In genomic region chr6:108580645-108581044, GRCh38 we compare ENCODE assay signal across 10 cellular contexts. TPM values are rescaled to one million over a fixed set of nuclear protein-coding genes. Genes with fewer than 3 reads are reported as not detected.
A peak's percentile ranks its signal among the peaks of the same experiment; 100 is the strongest.
DNase-seq lines count a peak whose midpoint lies in the region; ATAC-seq and TF ChIP-seq lines count a peak whose summit lies in the region.
"Had no signal": no experiment of that assay in that cellular context is flagged by ENCODE, and none has a peak within 500 bp of the region (broad histone marks: within the 10 kb centered on the region; RNA-seq: fewer than 3 reads in every experiment).

No MANE protein-coding gene starts in this region.

- H3K4me1 Mint-ChIP-seq in activated CD8-positive, alpha-beta T cell treated with anti-CD3 and anti-CD28 coated beads for 36 hours (ENCODE audit: low read depth): peaks cover 57% of the 10 kb centered on the region
- H3K4me1 Mint-ChIP-seq in activated CD8-positive, alpha-beta T cell treated with anti-CD3 and anti-CD28 coated beads, Interleukin-2, amount 10 ng/mL, durations not matched to agents 7 days and 5 days (ENCODE audit: low read depth): peaks cover 32% of the 10 kb centered on the region
- peaks cover 73% of the 10 kb centered on the region for H3K4me1 Mint-ChIP-seq in dendritic cell treated with granulocyte-macrophage colony-stimulating factor and Interleukin-4, amounts not matched to agents 40 ng/mL and 50 ng/mL, for 4 days (ENCODE audit: low read depth)
- H3K4me1 Mint-ChIP-seq in naive thymus-derived CD4-positive, alpha-beta T cell: peaks cover 21 to 84% (median 69%) of the 10 kb centered on the region in 7 donors

- H3K27me3 Mint-ChIP-seq in activated CD8-positive, alpha-beta T cell treated with anti-CD3 and anti-CD28 coated beads for 36 hours: no peaks in the 10 kb centered on the region
- no peaks in the 10 kb centered on the region for H3K27me3 Mint-ChIP-seq in activated CD8-positive, alpha-beta T cell treated with anti-CD3 and anti-CD28 coated beads, Interleukin-2, amount 10 ng/mL, durations not matched to agents 7 days and 5 days (ENCODE audit: low read depth)
- no peaks in the 10 kb centered on the region for H3K27me3 Mint-ChIP-seq in dendritic cell treated with granulocyte-macrophage colony-stimulating factor and Interleukin-4, amounts not matched to agents 40 ng/mL and 50 ng/mL, for 4 days
- H3K27me3 Mint-ChIP-seq in naive thymus-derived CD4-positive, alpha-beta T cell: peaks cover 0 to 4% (median 0%) of the 10 kb centered on the region in 5 donors
- H3K27me3 Mint-ChIP-seq: stimulated activated naive CD8-positive, alpha-beta T cell treated with anti-CD3 and anti-CD28 coated beads, Interleukin-15, amount 100 ng/mL, for 72 hours had no signal

- CTCF ChIA-PET in activated CD8-positive, alpha-beta T cell treated with anti-CD3 and anti-CD28 coated beads for 36 hours (lab: Charles Lee): interaction anchor here (1.2 kb wide), 1 partner anchor 39 kb away, joined by 3 read pairs; no protein-coding TSS in a partner anchor
- CTCF ChIA-PET in activated CD8-positive, alpha-beta T cell treated with anti-CD3 and anti-CD28 coated beads, Interleukin-2, amount 10 ng/mL, durations not matched to agents 7 days and 5 days (lab: Charles Lee): no interaction called here
- CTCF ChIA-PET in naive thymus-derived CD4-positive, alpha-beta T cell (lab: Charles Lee): interaction anchor here (0.9 kb wide), 1 partner anchor 39 kb away, joined by 3 read pairs; no protein-coding TSS in a partner anchor

- POLR2A ChIA-PET in activated CD8-positive, alpha-beta T cell treated with anti-CD3 and anti-CD28 coated beads for 36 hours (lab: Charles Lee): no interaction called here
- POLR2A ChIA-PET in activated CD8-positive, alpha-beta T cell treated with anti-CD3 and anti-CD28 coated beads, Interleukin-2, amount 10 ng/mL, durations not matched to agents 7 days and 5 days (lab: Charles Lee): no interaction called here
- POLR2A ChIA-PET in naive thymus-derived CD4-positive, alpha-beta T cell (lab: Charles Lee): no interaction called here

- 80 to 89% methylated on average over 2 of the region's 2 CpGs for WGBS in upper lobe of left lung, 2 donors

- no peak for TF ChIP-seq POLR2A in upper lobe of left lung (IDR thresholded peaks at IDR 0.05)

- TF ChIP-seq EP300 in upper lobe of left lung (IDR thresholded peaks at IDR 0.05): no peak

- no peak for DNase-seq in activated CD8-positive, alpha-beta T cell treated with anti-CD3 and anti-CD28 coated beads for 36 hours
- DNase-seq in activated CD8-positive, alpha-beta T cell treated with anti-CD3 and anti-CD28 coated beads, Interleukin-2, amount 10 ng/mL, durations not matched to agents 7 days and 5 days: no peak
- no peak for DNase-seq in naive thymus-derived CD4-positive, alpha-beta T cell
- no peak for DNase-seq in upper lobe of left lung
- DNase-seq in stimulated activated CD4-positive, alpha-beta T cell treated with anti-CD3 and anti-CD28 coated beads, Interleukin-15, amount 100 ng/mL, for 24 hours: no peak
- DNase-seq in GM13977 (ENCODE audit: low spot score): no peak
- DNase-seq: NCI-H1092 treated with DMSO at 0.1 percent for 48 hours; stimulated activated naive CD8-positive, alpha-beta T cell treated with anti-CD3 and anti-CD28 coated beads, Interleukin-15, amount 100 ng/mL, for 72 hours had no signal

- intact Hi-C loops in activated CD8-positive, alpha-beta T cell treated with anti-CD3 and anti-CD28 coated beads for 36 hours (cut with micrococcal nuclease): no loop called here
- intact Hi-C loops in dendritic cell treated with granulocyte-macrophage colony-stimulating factor and Interleukin-4, amounts not matched to agents 40 ng/mL and 50 ng/mL, for 4 days (cut with micrococcal nuclease): no loop called here
- intact Hi-C loops in naive thymus-derived CD4-positive, alpha-beta T cell (cut with micrococcal nuclease): loop anchor here in 1 of 2 donors (2.0 kb wide), 1 partner anchor 16 kb away; no protein-coding TSS in a partner anchor

- no peak overlapping the region for H3K4me3 Mint-ChIP-seq in activated CD8-positive, alpha-beta T cell treated with anti-CD3 and anti-CD28 coated beads for 36 hours
- H3K4me3 Mint-ChIP-seq in activated CD8-positive, alpha-beta T cell treated with anti-CD3 and anti-CD28 coated beads, Interleukin-2, amount 10 ng/mL, durations not matched to agents 7 days and 5 days: no peak overlapping the region
- no peak overlapping the region for H3K4me3 Mint-ChIP-seq in dendritic cell treated with granulocyte-macrophage colony-stimulating factor and Interleukin-4, amounts not matched to agents 40 ng/mL and 50 ng/mL, for 4 days
- H3K4me3 Mint-ChIP-seq in naive thymus-derived CD4-positive, alpha-beta T cell: peak overlapping the region in 8 of 10 donors; percentile 21 to 80 (median 78)

- H3K9me3 ChIP-seq in naive thymus-derived CD4-positive, alpha-beta T cell (ENCODE audit: control insufficient read depth in 2 of 3, low read length in 3 of 3): no peaks in the 10 kb centered on the region
- no peaks in the 10 kb centered on the region for H3K9me3 ChIP-seq in upper lobe of left lung

- peaks cover 12 to 31% of the 10 kb centered on the region in 2 donors for H3K4me1 ChIP-seq in naive thymus-derived CD4-positive, alpha-beta T cell (ENCODE audit: control insufficient read depth in 2 of 2, insufficient read depth in 2 of 2, low read length in 2 of 2)
- peaks cover 75 to 84% (median 83%) of the 10 kb centered on the region in 4 donors for H3K4me1 ChIP-seq in upper lobe of left lung

- H3K27ac Mint-ChIP-seq in activated CD8-positive, alpha-beta T cell treated with anti-CD3 and anti-CD28 coated beads for 36 hours: peak overlapping the region; percentile 39
- no peak overlapping the region for H3K27ac Mint-ChIP-seq in activated CD8-positive, alpha-beta T cell treated with anti-CD3 and anti-CD28 coated beads, Interleukin-2, amount 10 ng/mL, durations not matched to agents 7 days and 5 days
- peak overlapping the region; percentile 5 for H3K27ac Mint-ChIP-seq in dendritic cell treated with granulocyte-macrophage colony-stimulating factor and Interleukin-4, amounts not matched to agents 40 ng/mL and 50 ng/mL, for 4 days
- H3K27ac Mint-ChIP-seq in naive thymus-derived CD4-positive, alpha-beta T cell: peak overlapping the region in 6 of 9 donors; percentile 13 to 78 (median 64)

- H3K36me3 ChIP-seq in naive thymus-derived CD4-positive, alpha-beta T cell (ENCODE audit: control insufficient read depth in 2 of 3, insufficient read depth in 3 of 3, low read length in 3 of 3): no peaks in the 10 kb centered on the region
- H3K36me3 ChIP-seq in upper lobe of left lung: peaks cover 0 to 15% (median 0%) of the 10 kb centered on the region in 4 donors

- no peaks in the 10 kb centered on the region for H3K27me3 ChIP-seq in naive thymus-derived CD4-positive, alpha-beta T cell (ENCODE audit: control insufficient read depth in 2 of 2, insufficient read depth in 2 of 2, low read length in 2 of 2)
- no peaks in the 10 kb centered on the region for H3K27me3 ChIP-seq in upper lobe of left lung

- in situ Hi-C loops in GM13977 (cut with MboI; ENCODE audit: low pct_unique_long_range_greater_than_20kb, low sequenced_read_pairs, unreplicated experiment): no loop called here

- H3K9me3 Mint-ChIP-seq in activated CD8-positive, alpha-beta T cell treated with anti-CD3 and anti-CD28 coated beads for 36 hours: no peaks in the 10 kb centered on the region
- no peaks in the 10 kb centered on the region for H3K9me3 Mint-ChIP-seq in activated CD8-positive, alpha-beta T cell treated with anti-CD3 and anti-CD28 coated beads, Interleukin-2, amount 10 ng/mL, durations not matched to agents 7 days and 5 days (ENCODE audit: insufficient read depth)
- H3K9me3 Mint-ChIP-seq in dendritic cell treated with granulocyte-macrophage colony-stimulating factor and Interleukin-4, amounts not matched to agents 40 ng/mL and 50 ng/mL, for 4 days: no peaks in the 10 kb centered on the region
- H3K9me3 Mint-ChIP-seq in naive thymus-derived CD4-positive, alpha-beta T cell: peaks cover 0 to 4% (median 0%) of the 10 kb centered on the region in 11 donors
- H3K9me3 Mint-ChIP-seq: stimulated activated naive CD8-positive, alpha-beta T cell treated with anti-CD3 and anti-CD28 coated beads, Interleukin-15, amount 100 ng/mL, for 72 hours had no signal

- TF ChIP-seq CTCF in activated CD8-positive, alpha-beta T cell treated with anti-CD3 and anti-CD28 coated beads for 36 hours (IDR thresholded peaks at IDR 0.05): no peak
- no peak for TF ChIP-seq CTCF in upper lobe of left lung (IDR thresholded peaks at IDR 0.05)
- no peak for TF ChIP-seq CTCF in GM13977 (IDR thresholded peaks at IDR 0.05; ENCODE audit: extremely low read depth, insufficient read depth, missing control alignments)

- no peak for ATAC-seq in activated CD8-positive, alpha-beta T cell treated with anti-CD3 and anti-CD28 coated beads for 36 hours
- no peak for ATAC-seq in activated CD8-positive, alpha-beta T cell treated with anti-CD3 and anti-CD28 coated beads, Interleukin-2, amount 10 ng/mL, durations not matched to agents 7 days and 5 days
- ATAC-seq in naive thymus-derived CD4-positive, alpha-beta T cell: no peak
- ATAC-seq in upper lobe of left lung (ENCODE audit: low FRiP score in 2 of 2): no peak
- ATAC-seq in activated CD4-positive, CD25-positive, alpha-beta regulatory T cell treated with anti-CD3 and anti-CD28 coated beads, Interleukin-2, amount 50 U/mL, for 24 hours: no peak
- ATAC-seq: stimulated activated naive CD8-positive, alpha-beta T cell treated with anti-CD3 and anti-CD28 coated beads, Interleukin-15, amount 100 ng/mL, for 72 hours had no signal

- peaks cover 5% of the 10 kb centered on the region for H3K36me3 Mint-ChIP-seq in activated CD8-positive, alpha-beta T cell treated with anti-CD3 and anti-CD28 coated beads for 36 hours (ENCODE audit: low read depth)
- H3K36me3 Mint-ChIP-seq in activated CD8-positive, alpha-beta T cell treated with anti-CD3 and anti-CD28 coated beads, Interleukin-2, amount 10 ng/mL, durations not matched to agents 7 days and 5 days (ENCODE audit: low read depth): peaks cover 19% of the 10 kb centered on the region
- H3K36me3 Mint-ChIP-seq in dendritic cell treated with granulocyte-macrophage colony-stimulating factor and Interleukin-4, amounts not matched to agents 40 ng/mL and 50 ng/mL, for 4 days (ENCODE audit: low read depth): peaks cover 20% of the 10 kb centered on the region
- H3K36me3 Mint-ChIP-seq in naive thymus-derived CD4-positive, alpha-beta T cell: peaks cover 0 to 17% (median 5%) of the 10 kb centered on the region in 5 donors

- H3K4me3 ChIP-seq in naive thymus-derived CD4-positive, alpha-beta T cell (ENCODE audit: low read length): no peak overlapping the region
- H3K4me3 ChIP-seq in upper lobe of left lung: no peak overlapping the region

- no peak overlapping the region for H3K27ac ChIP-seq in naive thymus-derived CD4-positive, alpha-beta T cell (ENCODE audit: low read depth, low read length)
- peak overlapping the region; percentile 61 to 81 (median 78) for H3K27ac ChIP-seq in upper lobe of left lung

RNA-seq across cellular contexts. Expression of gene FOXO3, which starts 19.9 kb away (rescaled TPM):
- 1 to 10 TPM; 7.5 to 9.0 TPM for total RNA-seq in activated CD8-positive, alpha-beta T cell treated with anti-CD3 and anti-CD28 coated beads for 36 hours
- total RNA-seq in activated CD8-positive, alpha-beta T cell treated with anti-CD3 and anti-CD28 coated beads, Interleukin-2, amount 10 ng/mL, durations not matched to agents 7 days and 5 days: 10 to 100 TPM; 12.2 to 12.3 TPM
- total RNA-seq in naive thymus-derived CD4-positive, alpha-beta T cell: 10 to 100 TPM; 11.6 to 39.5 (median 21.7) TPM
- 10 to 100 TPM; 17.8 to 19.9 TPM for polyA plus RNA-seq in naive thymus-derived CD4-positive, alpha-beta T cell
- 100 to 1,000 TPM in 1 of 6 donors, 10 to 100 TPM in 5; 52.6 to 101 (median 71.9) TPM for total RNA-seq in upper lobe of left lung

Comparison
In these comparisons a context has a peak if more than half of its experiments do, and no peak if none do; other contexts are left out.
1. H3K4me3 Mint-ChIP-seq: peak in naive thymus-derived CD4-positive, alpha-beta T cell (8 of 10); none in activated CD8-positive, alpha-beta T cell treated with anti-CD3 and anti-CD28 coated beads for 36 hours (single experiment), activated CD8-positive, alpha-beta T cell treated with anti-CD3 and anti-CD28 coated beads, Interleukin-2, amount 10 ng/mL, durations not matched to agents 7 days and 5 days (single experiment) and dendritic cell treated with granulocyte-macrophage colony-stimulating factor and Interleukin-4, amounts not matched to agents 40 ng/mL and 50 ng/mL, for 4 days (single experiment).